ENCODE assay signal across 12 cellular contexts in the genomic region with DNA sequence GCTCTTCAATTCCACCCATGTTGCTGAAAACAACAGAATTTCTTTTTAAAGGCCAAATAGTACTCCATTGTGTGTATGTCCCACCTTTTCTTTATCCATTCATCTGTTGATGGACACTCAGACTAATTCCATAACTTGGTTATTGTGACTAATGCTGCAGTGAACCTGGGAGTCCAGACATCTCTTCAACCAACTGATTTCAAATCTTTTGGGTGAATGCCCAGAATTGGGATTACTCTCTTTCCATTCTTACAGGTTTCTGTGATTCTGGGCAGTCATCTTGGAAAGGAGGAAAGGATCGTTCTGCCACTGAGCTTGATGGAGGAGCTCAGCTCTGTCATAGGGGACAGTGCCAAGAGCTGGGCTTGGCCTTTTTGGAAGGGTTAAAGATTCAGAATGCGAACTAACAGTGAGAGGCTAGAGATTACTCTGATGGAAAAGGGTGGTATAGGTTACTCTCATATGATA. TPM values are rescaled to one million over a fixed set of nuclear protein-coding genes. Genes with fewer than 3 reads are reported as not detected.
DNase-seq lines count a peak whose midpoint lies in the region; ATAC-seq and TF ChIP-seq lines count a peak whose summit lies in the region.
"Had no signal": no experiment of that assay in that cellular context is flagged by ENCODE, and none has a peak within 500 bp of the region (broad histone marks: within the 10 kb centered on the region; RNA-seq: fewer than 3 reads in every experiment).

No MANE protein-coding gene starts in this region.

- H3K79me2 ChIP-seq in PC-3 (ENCODE audit: low read length): no peaks in the 10 kb centered on the region

- intact Hi-C loops in PC-3 (cut with micrococcal nuclease) (no loop called here), sigmoid colon (cut with DNase I) (loop anchor here (5.0 kb wide), 1 partner anchor 179 kb away; no protein-coding TSS in a partner anchor)

- no peaks in the 10 kb centered on the region for H4K20me1 ChIP-seq in PC-3 (ENCODE audit: low read length)

- no peak overlapping the region for H3K9ac ChIP-seq in PC-3 (ENCODE audit: low read length)

- H3K27me3 Mint-ChIP-seq in endothelial cell (ENCODE audit: unreplicated experiment): peaks cover 6% of the 10 kb centered on the region
- H3K27me3 Mint-ChIP-seq: activated CD4-positive, alpha-beta memory T cell treated with anti-CD3 and anti-CD28 coated beads, Interleukin-2, amount 10 ng/mL, durations not matched to agents 7 days and 5 days had no signal

- peak; percentile 60 for DNase-seq in HCEC 1CT
- DNase-seq in PC-3: peak; percentile 83
- DNase-seq in epithelial cell of prostate (ENCODE audit: low read depth, low spot score): no peak
- DNase-seq in sigmoid colon: peak; percentile 38
- no peak for DNase-seq in hippocampal formation (lab: John Stamatoyannopoulos, UW)
- no peak for DNase-seq in endothelial cell (ENCODE audit: low spot score)
- no peak for DNase-seq in SIG-M5 treated with dmso at 0.1 percent for 504 hours (lab: John Stamatoyannopoulos, UW; ENCODE audit: unreplicated experiment)
- DNase-seq: activated CD4-positive, alpha-beta memory T cell treated with anti-CD3 and anti-CD28 coated beads, Interleukin-2, amount 10 ng/mL, durations not matched to agents 7 days and 5 days; activated naive CD4-positive, alpha-beta T cell treated with anti-CD3 and anti-CD28 coated beads, Interleukin-2, amount 50 U/mL, for 16 hours; DMS153; T-helper 1 cell had no signal

- TF ChIP-seq CTCF in PC-3 (conservative IDR thresholded peaks at IDR 0.05; ENCODE audit: low read depth, low read length): no peak
- TF ChIP-seq CTCF in sigmoid colon (IDR thresholded peaks at IDR 0.05): no peak
- no peak for TF ChIP-seq CTCF in endothelial cell (IDR thresholded peaks at IDR 0.05; ENCODE audit: unreplicated experiment)

- POLR2A ChIA-PET in PC-3 (lab: Charles Lee; ENCODE audit: unreplicated experiment): interaction anchor here (0.6 to 0.7 kb wide), 2 partner anchors 42 to 69 kb away, joined by 4 to 10 read pairs; no protein-coding TSS in a partner anchor

- no peak overlapping the region for H3K4me2 ChIP-seq in PC-3 (ENCODE audit: low read length)

- no peak for TF ChIP-seq POLR2A in sigmoid colon (IDR thresholded peaks at IDR 0.05)

- H3K27ac ChIP-seq in PC-3 (ENCODE audit: low read length) (peak overlapping the region; percentile 47), epithelial cell of prostate (peak overlapping the region; percentile 6), sigmoid colon (peak overlapping the region; percentile 47 to 74 (median 50))
- H3K27ac ChIP-seq: neutrophil had no signal

- TF ChIP-seq EP300 in sigmoid colon (IDR thresholded peaks at IDR 0.05): no peak

- H3K4me1 Mint-ChIP-seq in endothelial cell (ENCODE audit: unreplicated experiment): peaks cover 28% of the 10 kb centered on the region

- WGBS in sigmoid colon, 2 donors: 80 to 85% methylated on average over 2 of the region's 2 CpGs

- peaks cover 26% of the 10 kb centered on the region for H3K4me1 ChIP-seq in PC-3 (ENCODE audit: insufficient read depth, low read length)
- peaks cover 0 to 45% (median 32%) of the 10 kb centered on the region in 4 donors for H3K4me1 ChIP-seq in sigmoid colon

- H2AFZ ChIP-seq in PC-3 (ENCODE audit: low read length): no peak overlapping the region

- no peaks in the 10 kb centered on the region for H3F3A ChIP-seq in PC-3 (ENCODE audit: low read length, unreplicated experiment)

- H3K9me3 Mint-ChIP-seq in endothelial cell (ENCODE audit: unreplicated experiment): no peaks in the 10 kb centered on the region
- H3K9me3 Mint-ChIP-seq: activated CD4-positive, alpha-beta memory T cell treated with anti-CD3 and anti-CD28 coated beads, Interleukin-2, amount 10 ng/mL, durations not matched to agents 7 days and 5 days had no signal

- no peak overlapping the region for H3K4me3 ChIP-seq in PC-3 (ENCODE audit: low read length)
- no peak overlapping the region for H3K4me3 ChIP-seq in sigmoid colon

- CTCF ChIA-PET in PC-3 (lab: Charles Lee): no interaction called here

- no peak overlapping the region for H3K27ac Mint-ChIP-seq in endothelial cell (ENCODE audit: unreplicated experiment)
- H3K27ac Mint-ChIP-seq: activated CD4-positive, alpha-beta memory T cell treated with anti-CD3 and anti-CD28 coated beads, Interleukin-2, amount 10 ng/mL, durations not matched to agents 7 days and 5 days had no signal

- ATAC-seq in PC-3: peak; percentile 70

- no peak overlapping the region for H3K4me3 Mint-ChIP-seq in endothelial cell (ENCODE audit: unreplicated experiment)
- H3K4me3 Mint-ChIP-seq: activated CD4-positive, alpha-beta memory T cell treated with anti-CD3 and anti-CD28 coated beads, Interleukin-2, amount 10 ng/mL, durations not matched to agents 7 days and 5 days had no signal

- H3K27me3 ChIP-seq in PC-3 (ENCODE audit: low read length) (no peaks in the 10 kb centered on the region), sigmoid colon (no peaks in the 10 kb centered on the region)
- H3K27me3 ChIP-seq: neutrophil had no signal

- H3K9me3 ChIP-seq in PC-3 (ENCODE audit: low read length) (no peaks in the 10 kb centered on the region), sigmoid colon (no peaks in the 10 kb centered on the region)
- H3K9me3 ChIP-seq: neutrophil had no signal

- BruUV-seq in PC-3 (replicated peaks; lab: Mats Ljungman, UMichigan): no TSS peak

- H3K36me3 Mint-ChIP-seq in endothelial cell (ENCODE audit: low read depth, unreplicated experiment): peaks cover 3% of the 10 kb centered on the region

- H3K9me2 ChIP-seq in PC-3 (replicated peaks; ENCODE audit: low read length): no peaks in the 10 kb centered on the region

- H3K36me3 ChIP-seq in PC-3 (ENCODE audit: low read depth, low read length): no peaks in the 10 kb centered on the region
- no peaks in the 10 kb centered on the region for H3K36me3 ChIP-seq in sigmoid colon
- H3K36me3 ChIP-seq: neutrophil had no signal

RNA-seq across cellular contexts. Expression of a gene that starts 48.1 kb away (rescaled TPM):
- total RNA-seq in PC-3 (2014; rRNA removed) (2.0 and 4.4 TPM in 2 replicates), sigmoid colon (10 to 100 TPM; 10.4 to 44.9 (median 24.8) TPM), endothelial cell (ENCODE audit: unreplicated experiment) (0.72 TPM)
- 1 to 10 TPM; 1.6 to 5.4 (median 5.1) TPM for polyA plus RNA-seq in sigmoid colon

Comparison
In these comparisons a context has a peak if more than half of its experiments do, and no peak if none do; other contexts are left out.
1. DNase-seq: peak in HCEC 1CT (single experiment), PC-3 (single experiment) and sigmoid colon (single experiment); none in epithelial cell of prostate (single experiment), hippocampal formation (0 of 2), endothelial cell (single experiment) and SIG-M5 treated with dmso at 0.1 percent for 504 hours (single experiment).
2. Peak in every context shown above with its lines, with median percentiles within 50 percentile points of each other: H3K27ac ChIP-seq.